14 cellular contexts compared by ENCODE assay signal in genomic region chr2:162022290-162022945, GRCh38. TPM values are rescaled to one million over a fixed set of nuclear protein-coding genes. Genes with fewer than 3 reads are reported as not detected.
A peak's percentile ranks its signal among the peaks of the same experiment; 100 is the strongest.
DNase-seq lines count a peak whose midpoint lies in the region; ATAC-seq and TF ChIP-seq lines count a peak whose summit lies in the region.
"Had no signal": no experiment of that assay in that cellular context is flagged by ENCODE, and none has a peak within 500 bp of the region (broad histone marks: within the 10 kb centered on the region; RNA-seq: fewer than 3 reads in every experiment).

No MANE protein-coding gene starts in this region.

- H3K4me1 ChIP-seq in SK-N-SH (ENCODE audit: control insufficient read depth in 1 of 2, insufficient read depth in 2 of 2, low read depth in 1 of 2, low read length in 1 of 2), result no peaks in the 10 kb centered on the region; a peak in 2 of 4 replicates
- H3K4me1 ChIP-seq: uterus had no signal

- WGBS in SK-N-SH (ENCODE audit: low lambda C conversion rate), result 39% methylated on average over 3 of the region's 3 CpGs

- H3K4me2 ChIP-seq in SK-N-SH, result no peak overlapping the region

- no peaks in the 10 kb centered on the region for H3K36me3 ChIP-seq in SK-N-SH (replicated peaks in 1 of 2; ENCODE audit: control insufficient read depth in 1 of 2, insufficient read depth in 2 of 2, low read length in 1 of 2)
- H3K36me3 ChIP-seq: neutrophil, uterus had no signal

- no peak overlapping the region for H3K4me3 Mint-ChIP-seq in activated naive CD4-positive, alpha-beta T cell treated with anti-CD3 and anti-CD28 coated beads, Interleukin-2, amount 10 ng/mL, durations not matched to agents 7 days and 5 days
- H3K4me3 Mint-ChIP-seq: central memory CD8-positive, alpha-beta T cell had no signal

- H3K9me3 Mint-ChIP-seq in activated naive CD4-positive, alpha-beta T cell treated with anti-CD3 and anti-CD28 coated beads, Interleukin-2, amount 10 ng/mL, durations not matched to agents 7 days and 5 days, result no peaks in the 10 kb centered on the region
- H3K9me3 Mint-ChIP-seq: central memory CD8-positive, alpha-beta T cell had no signal

- H2AFZ ChIP-seq in SK-N-SH (ENCODE audit: low read depth), result no peak overlapping the region

- ATAC-seq in GM19035 (IDR thresholded peaks at IDR 0.05; ENCODE audit: unreplicated experiment), result no peak
- ATAC-seq in GM19455 (IDR thresholded peaks at IDR 0.05; ENCODE audit: unreplicated experiment), result no peak

- H3K4me1 Mint-ChIP-seq in activated naive CD4-positive, alpha-beta T cell treated with anti-CD3 and anti-CD28 coated beads, Interleukin-2, amount 10 ng/mL, durations not matched to agents 7 days and 5 days, result peaks cover 47% of the 10 kb centered on the region
- H3K4me1 Mint-ChIP-seq: central memory CD8-positive, alpha-beta T cell had no signal

- CTCF ChIA-PET in activated naive CD4-positive, alpha-beta T cell treated with anti-CD3 and anti-CD28 coated beads, Interleukin-2, amount 10 ng/mL, durations not matched to agents 7 days and 5 days (lab: Charles Lee), result no interaction called here
- CTCF ChIA-PET in SK-N-SH (lab: Yijun Ruan, JAX), result interaction anchor here (0.9 to 1.1 kb wide), 2 partner anchors 15 to 18 kb away, joined by 3 to 4 read pairs; no protein-coding TSS in a partner anchor

- POLR2A ChIA-PET in SK-N-SH (lab: Yijun Ruan, JAX), result no interaction called here

- no peak overlapping the region for H3K9ac ChIP-seq in SK-N-SH

- H3K27ac ChIP-seq in SK-N-SH (ENCODE audit: low read depth in 2 of 2, low read length in 1 of 2), result no peak overlapping the region
- H3K27ac ChIP-seq: neutrophil, uterus had no signal

- H4K20me1 ChIP-seq in SK-N-SH (ENCODE audit: insufficient read depth), result no peaks in the 10 kb centered on the region

- TF ChIP-seq CTCF in SK-N-SH (IDR thresholded peaks at IDR 0.05) (no peak), fibroblast of villous mesenchyme (IDR thresholded peaks at IDR 0.05; ENCODE audit: insufficient read depth, low read depth, low read length) (no peak)

- peaks cover 88% of the 10 kb centered on the region for H3K36me3 Mint-ChIP-seq in activated naive CD4-positive, alpha-beta T cell treated with anti-CD3 and anti-CD28 coated beads, Interleukin-2, amount 10 ng/mL, durations not matched to agents 7 days and 5 days

- TF ChIP-seq RAD21 in SK-N-SH (IDR thresholded peaks at IDR 0.05; ENCODE audit: low read length), result no peak

- peak overlapping the region; percentile 50 for H3K27ac Mint-ChIP-seq in activated naive CD4-positive, alpha-beta T cell treated with anti-CD3 and anti-CD28 coated beads, Interleukin-2, amount 10 ng/mL, durations not matched to agents 7 days and 5 days

- no peaks in the 10 kb centered on the region for H3K9me2 ChIP-seq in SK-N-SH

- H3K4me3 ChIP-seq in SK-N-SH (ENCODE audit: low read depth in 2 of 2, low read length in 1 of 2), result no peak overlapping the region
- H3K4me3 ChIP-seq in fibroblast of villous mesenchyme (ENCODE audit: low read depth, low read length), result no peak overlapping the region
- H3K4me3 ChIP-seq: uterus had no signal

- H3K9me3 ChIP-seq in SK-N-SH, result no peaks in the 10 kb centered on the region
- H3K9me3 ChIP-seq: neutrophil, uterus had no signal

- H3K79me2 ChIP-seq in SK-N-SH (ENCODE audit: insufficient read depth), result no peaks in the 10 kb centered on the region

- no peaks in the 10 kb centered on the region for H3K27me3 Mint-ChIP-seq in activated naive CD4-positive, alpha-beta T cell treated with anti-CD3 and anti-CD28 coated beads, Interleukin-2, amount 10 ng/mL, durations not matched to agents 7 days and 5 days
- H3K27me3 Mint-ChIP-seq: central memory CD8-positive, alpha-beta T cell had no signal

- no peak for TF ChIP-seq EP300 in SK-N-SH (IDR thresholded peaks at IDR 0.05; ENCODE audit: borderline replicate concordance in 1 of 2, low read depth in 1 of 2, low read length in 1 of 2)

- DNase-seq in activated naive CD4-positive, alpha-beta T cell treated with anti-CD3 and anti-CD28 coated beads, Interleukin-2, amount 10 ng/mL, durations not matched to agents 7 days and 5 days, result no peak
- DNase-seq in activated naive CD4-positive, alpha-beta T cell treated with Interleukin-2 at 50 U/mL for 16 hours, result no peak
- DNase-seq in SK-N-SH (no peak), fibroblast of villous mesenchyme (ENCODE audit: low read depth) (peak; percentile 42), non-pigmented ciliary epithelial cell (ENCODE audit: low read depth) (peak; percentile 15), NCI-H2029 (lab: John Stamatoyannopoulos, UW) (no peak)
- DNase-seq: erythroblast, T1000, uterus had no signal

- no peaks in the 10 kb centered on the region for H3K27me3 ChIP-seq in SK-N-SH (ENCODE audit: insufficient read depth)
- H3K27me3 ChIP-seq: neutrophil, uterus had no signal

- no peaks in the 10 kb centered on the region for H3F3A ChIP-seq in SK-N-SH (replicated peaks; ENCODE audit: insufficient read depth)

TF ChIP-seq in SK-N-SH, 30 proteins besides CTCF, POLR2A, EP300 and RAD21:
- TF ChIP-seq MEF2A (IDR thresholded peaks at IDR 0.05; ENCODE audit: borderline replicate concordance, low read depth), result 0 out of 2 replicates have a peak, but pooled peaks have one; percentile 11
- peak; percentile 30; the same call in 1 of the 2 replicates for TF ChIP-seq FOSL2 (IDR thresholded peaks at IDR 0.05; ENCODE audit: borderline replicate concordance, low read depth)
- no peak for TF ChIP-seq RFX5 (IDR thresholded peaks at IDR 0.05; ENCODE audit: low read length)
- no peak for TF ChIP-seq NFIC (IDR thresholded peaks at IDR 0.05; ENCODE audit: borderline replicate concordance)
- 0 out of 2 replicates have a peak, but pooled peaks have one; percentile 18 for TF ChIP-seq JUND (IDR thresholded peaks at IDR 0.05)
TF ChIP-seq in SK-N-SH: peak in this region for 3.

RNA-seq across cellular contexts. Expression of gene DPP4, which starts 51.6 kb away (rescaled TPM):
- 4.8 and 5.0 TPM in 2 replicates for polyA plus RNA-seq in SK-N-SH (2012; rRNA removed)
- 6.3 and 6.7 TPM in 2 replicates for polyA plus RNA-seq in SK-N-SH (2012; cell fraction: cytosol; rRNA removed)
- 1.8 and 4.1 TPM in 2 replicates for polyA plus RNA-seq in SK-N-SH (2012; cell fraction: nucleus; rRNA removed)
- 58.6 and 130 TPM in 2 replicates for total RNA-seq in fibroblast of villous mesenchyme
- total RNA-seq: OCI-LY7 had no signal

Comparison
In these comparisons a context has a peak if more than half of its experiments do, and no peak if none do; other contexts are left out.
1. DNase-seq: peak in fibroblast of villous mesenchyme (single experiment) and non-pigmented ciliary epithelial cell (single experiment); none in activated naive CD4-positive, alpha-beta T cell treated with anti-CD3 and anti-CD28 coated beads, Interleukin-2, amount 10 ng/mL, durations not matched to agents 7 days and 5 days (single experiment), activated naive CD4-positive, alpha-beta T cell treated with Interleukin-2 at 50 U/mL for 16 hours (single experiment), SK-N-SH (single experiment) and NCI-H2029 (single experiment).